Comparison of ENCODE assay signal across 8 cellular contexts in the genomic region with DNA sequence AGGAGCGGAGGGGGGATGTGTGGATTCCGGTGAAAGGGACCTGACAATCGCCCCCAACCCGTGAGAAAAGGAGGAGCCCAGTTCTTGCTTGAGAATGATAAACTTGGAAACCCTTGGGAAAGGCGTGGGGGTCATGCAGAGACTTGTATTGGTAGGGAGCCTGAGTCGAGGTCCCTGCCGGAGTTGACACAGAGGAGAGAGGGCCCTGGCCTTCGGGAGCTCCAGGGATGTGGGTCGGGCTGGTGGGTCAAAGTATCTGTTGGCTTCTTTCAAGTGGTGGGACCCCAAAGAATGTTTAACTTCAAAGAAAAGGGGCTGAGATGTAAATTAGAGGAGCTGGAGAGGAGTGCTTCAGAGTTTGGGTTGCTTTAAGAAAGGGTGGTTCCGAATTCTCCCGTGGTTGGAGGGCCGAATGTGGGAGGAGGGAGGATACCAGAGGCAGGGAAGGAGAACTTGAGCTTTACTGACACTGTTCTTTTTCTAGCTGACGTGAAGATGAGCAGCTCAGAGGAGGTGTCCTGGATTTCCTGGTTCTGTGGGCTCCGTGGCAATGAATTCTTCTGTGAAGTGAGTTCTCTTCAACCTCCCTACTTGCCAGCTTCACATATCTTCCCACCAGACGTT. TPM values are rescaled to one million over a fixed set of nuclear protein-coding genes. Genes with fewer than 3 reads are reported as not detected.
A peak's percentile ranks its signal among the peaks of the same experiment; 100 is the strongest.
DNase-seq lines count a peak whose midpoint lies in the region; FAIRE-seq and TF ChIP-seq lines count a peak whose summit lies in the region.

No MANE protein-coding gene starts in this region.

- H3K9me3 ChIP-seq in WERI-Rb-1 (ENCODE audit: severe bottlenecking) = no peaks in the 10 kb centered on the region
- H3K9me3 ChIP-seq in small intestine (ENCODE audit: control insufficient read depth, low read depth) = no peaks in the 10 kb centered on the region

- DNase-seq in H7 = no peak
- DNase-seq in WERI-Rb-1 = no peak
- no peak for DNase-seq in glutamatergic neuron
- DNase-seq in small intestine = no peak
- DNase-seq in NCI-H526 treated with DMSO at 0.1 percent for 48 hours (lab: John Stamatoyannopoulos, UW) = no peak
- DNase-seq in stimulated activated naive CD4-positive, alpha-beta T cell (lab: John Stamatoyannopoulos, UW) = no peak
- no peak for DNase-seq in DMS79 (lab: John Stamatoyannopoulos, UW)
- no peak for DNase-seq in stimulated activated CD8-positive, alpha-beta memory T cell treated with anti-CD3 and anti-CD28 coated beads, Interleukin-4, amount 100 ng/mL, for 48 hours

- no peaks in the 10 kb centered on the region for H3K27me3 ChIP-seq in H7 (ENCODE audit: control insufficient read depth, insufficient read depth, low read length)
- no peaks in the 10 kb centered on the region for H3K27me3 ChIP-seq in WERI-Rb-1 (ENCODE audit: insufficient read depth, low read depth, severe bottlenecking)
- H3K27me3 ChIP-seq in small intestine (ENCODE audit: control insufficient read depth in 2 of 2, insufficient read depth in 2 of 2, low read length in 2 of 2) = no peaks in the 10 kb centered on the region

- FAIRE-seq in small intestine (lab: Jason Lieb, UNC) = no peak

- peaks cover 16% of the 10 kb centered on the region for H3K4me1 Mint-ChIP-seq in glutamatergic neuron (ENCODE audit: low read depth, unreplicated experiment)

- peak overlapping the region; percentile 97 for H3K4me3 Mint-ChIP-seq in glutamatergic neuron (ENCODE audit: unreplicated experiment)

- H3K27ac ChIP-seq in WERI-Rb-1 = peak overlapping the region; percentile 99
- peak overlapping the region; percentile 65 to 85 for H3K27ac ChIP-seq in small intestine (ENCODE audit: low read depth in 1 of 2, low read length in 1 of 2)

- 2 to 3% (median 2%) methylated on average over 15 of the region's 15 CpGs for WGBS in small intestine, 3 donors

- peaks cover 0 to 7% of the 10 kb centered on the region in 2 donors for H3K4me1 ChIP-seq in small intestine (ENCODE audit: control insufficient read depth in 2 of 2, insufficient read depth in 1 of 2, low read depth in 1 of 2, low read length in 1 of 2)

- no peaks in the 10 kb centered on the region for H3K36me3 Mint-ChIP-seq in glutamatergic neuron (ENCODE audit: unreplicated experiment)

- TF ChIP-seq CTCF in WERI-Rb-1 (IDR thresholded peaks at IDR 0.05; ENCODE audit: low read depth, low read length) (no peak), glutamatergic neuron (IDR thresholded peaks at IDR 0.05; ENCODE audit: partially characterized antibody, unreplicated experiment) (no peak)

- H3K4me3 ChIP-seq in H7 (ENCODE audit: insufficient read depth, low read depth, low read length) (peak overlapping the region; percentile 84), WERI-Rb-1 (ENCODE audit: low read depth, low read length) (peak overlapping the region; percentile 79), small intestine (ENCODE audit: low read depth in 1 of 2, low read length in 2 of 2) (peak overlapping the region; percentile 85 to 93)

- H3K27me3 Mint-ChIP-seq in glutamatergic neuron (ENCODE audit: unreplicated experiment) = peaks cover 12% of the 10 kb centered on the region

- H3K36me3 ChIP-seq in H7 (replicated peaks; ENCODE audit: control insufficient read depth, insufficient read depth, low read length) (peaks cover 43% of the 10 kb centered on the region), WERI-Rb-1 (peaks cover 80% of the 10 kb centered on the region), small intestine (ENCODE audit: control insufficient read depth in 2 of 2, insufficient read depth in 2 of 2, low read length in 2 of 2) (peaks cover 16 to 19% of the 10 kb centered on the region in 2 donors)

- peaks cover 11% of the 10 kb centered on the region for H3K9me3 Mint-ChIP-seq in glutamatergic neuron (ENCODE audit: unreplicated experiment)

- peak overlapping the region; percentile 87 for H3K27ac Mint-ChIP-seq in glutamatergic neuron (ENCODE audit: unreplicated experiment)

RNA-seq across cellular contexts. Expression of gene CSNK2B, which starts 0.6 kb away (rescaled TPM):
- total RNA-seq in H7 (2014; rRNA removed; shearing (Covaris generic)) = 197 and 224 TPM in 2 replicates
- 214 TPM for total RNA-seq in glutamatergic neuron (ENCODE audit: unreplicated experiment)
- polyA plus RNA-seq in small intestine = 100 to 1,000 TPM; 185 to 231 (median 223) TPM

RNA-seq across cellular contexts. Expression of gene GPANK1, which starts 1.7 kb away (rescaled TPM):
- 28.6 and 33.3 TPM in 2 replicates for total RNA-seq in H7 (2014; rRNA removed; shearing (Covaris generic))
- total RNA-seq in glutamatergic neuron (ENCODE audit: unreplicated experiment) = 30.1 TPM
- 10 to 100 TPM; 14.8 to 30.2 (median 19.2) TPM for polyA plus RNA-seq in small intestine

RNA-seq across cellular contexts. Expression of gene LY6G5B, which starts 3.3 kb away (rescaled TPM):
- 2.9 and 4.2 TPM in 2 replicates for total RNA-seq in H7 (2014; rRNA removed; shearing (Covaris generic))
- total RNA-seq in glutamatergic neuron (ENCODE audit: unreplicated experiment) = 43.1 TPM
- polyA plus RNA-seq in small intestine = 1 to 10 TPM; 3.8 to 4.5 (median 3.9) TPM

RNA-seq across cellular contexts. Expression of gene C6orf47, which starts 5.9 kb away (rescaled TPM):
- 17.3 and 17.6 TPM in 2 replicates for total RNA-seq in H7 (2014; rRNA removed; shearing (Covaris generic))
- total RNA-seq in glutamatergic neuron (ENCODE audit: unreplicated experiment) = 28.8 TPM
- 10 to 100 TPM; 17.3 to 29.1 (median 23.0) TPM for polyA plus RNA-seq in small intestine

RNA-seq across cellular contexts. Expression of gene APOM, which starts 10.8 kb away (rescaled TPM):
- total RNA-seq in H7 (2014; rRNA removed; shearing (Covaris generic)) = 3.3 and 4.2 TPM in 2 replicates
- 1.5 TPM for total RNA-seq in glutamatergic neuron (ENCODE audit: unreplicated experiment)
- polyA plus RNA-seq in small intestine = 1 to 10 TPM; 7.2 to 8.9 (median 7.4) TPM
